In the genomic region with DNA sequence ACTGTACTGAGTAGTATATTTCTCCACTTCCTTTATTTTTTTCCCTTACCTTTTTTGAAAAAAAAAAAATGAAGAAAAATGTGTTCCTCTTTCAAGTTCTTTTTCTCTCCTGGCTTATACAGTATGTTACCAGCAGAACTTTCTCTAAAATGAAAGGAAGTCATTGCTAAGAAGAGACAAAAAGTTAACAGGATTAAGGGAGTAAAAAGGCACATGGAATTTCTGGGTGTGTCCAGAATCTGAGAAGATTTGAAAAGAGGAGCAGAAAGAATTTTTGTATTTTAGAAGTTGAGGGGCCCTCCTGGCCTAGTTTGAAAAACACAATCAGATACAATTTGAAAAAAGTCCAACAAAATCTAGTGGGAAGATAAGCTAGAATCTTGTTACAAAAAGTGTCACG, we compare ENCODE assay signal across 17 cellular contexts. TPM values are rescaled to one million over a fixed set of nuclear protein-coding genes. Genes with fewer than 3 reads are reported as not detected.
"Had no signal": no experiment of that assay in that cellular context is flagged by ENCODE, and none has a peak within 500 bp of the region (broad histone marks: within the 10 kb centered on the region; RNA-seq: fewer than 3 reads in every experiment).

No MANE protein-coding gene starts in this region.

- H3K4me3 ChIP-seq: esophagus squamous epithelium, hepatocyte, left ventricle myocardium inferior, lower lobe of right lung, skin epidermis, thoracic aorta, transverse colon had no signal

- H3K36me3 Mint-ChIP-seq: naive thymus-derived CD8-positive, alpha-beta T cell had no signal

- H3K9me3 Mint-ChIP-seq: naive thymus-derived CD8-positive, alpha-beta T cell; stimulated activated naive B cell treated with anti-CD40 and anti-IgM and Interleukin-4, amounts not matched to agents 10 μg/mL and 1 μg/mL and 100 μg/mL, for 72 hours; stimulated activated naive CD8-positive, alpha-beta T cell treated with anti-CD3 and anti-CD28 coated beads, Interleukin-15, amount 100 ng/mL, for 72 hours had no signal

- H3K27me3 ChIP-seq: esophagus squamous epithelium, hepatocyte, transverse colon had no signal

- H3K36me3 ChIP-seq: esophagus squamous epithelium, left ventricle myocardium inferior, lower lobe of right lung, thoracic aorta, transverse colon had no signal

- H3K27ac ChIP-seq: hepatocyte, left ventricle myocardium inferior, lower lobe of right lung, skin epidermis, thoracic aorta, transverse colon had no signal

- DNase-seq: dermis blood vessel endothelial cell; esophagus squamous epithelium; head of caudate nucleus; kidney; left cardiac atrium; left ventricle myocardium inferior; lower lobe of right lung; naive thymus-derived CD8-positive, alpha-beta T cell; posterior cingulate gyrus; stimulated activated CD4-positive, alpha-beta T cell treated with anti-CD3 and anti-CD28 coated beads, Interleukin-2, amount 100 ng/mL, for 24 hours; stimulated activated CD4-positive, alpha-beta T cell treated with anti-CD3 and anti-CD28 coated beads, Interleukin-4, amount 100 ng/mL, for 4 hours; stimulated activated naive B cell treated with anti-CD40 and anti-IgM and Interleukin-4, amounts not matched to agents 10 μg/mL and 1 μg/mL and 100 μg/mL, for 72 hours; stimulated activated naive CD8-positive, alpha-beta T cell treated with anti-CD3 and anti-CD28 coated beads, Interleukin-15, amount 100 ng/mL, for 72 hours; transverse colon had no signal

- H3K4me1 ChIP-seq: lower lobe of right lung had no signal

- H3K9me3 ChIP-seq: esophagus squamous epithelium, left ventricle myocardium inferior, lower lobe of right lung, thoracic aorta, transverse colon had no signal

- H3K27ac Mint-ChIP-seq: naive thymus-derived CD8-positive, alpha-beta T cell; stimulated activated naive B cell treated with anti-CD40 and anti-IgM and Interleukin-4, amounts not matched to agents 10 μg/mL and 1 μg/mL and 100 μg/mL, for 72 hours had no signal

- H3K27me3 Mint-ChIP-seq: naive thymus-derived CD8-positive, alpha-beta T cell; stimulated activated naive B cell treated with anti-CD40 and anti-IgM and Interleukin-4, amounts not matched to agents 10 μg/mL and 1 μg/mL and 100 μg/mL, for 72 hours; stimulated activated naive CD8-positive, alpha-beta T cell treated with anti-CD3 and anti-CD28 coated beads, Interleukin-15, amount 100 ng/mL, for 72 hours had no signal

- H3K4me3 Mint-ChIP-seq: naive thymus-derived CD8-positive, alpha-beta T cell; stimulated activated naive B cell treated with anti-CD40 and anti-IgM and Interleukin-4, amounts not matched to agents 10 μg/mL and 1 μg/mL and 100 μg/mL, for 72 hours; stimulated activated naive CD8-positive, alpha-beta T cell treated with anti-CD3 and anti-CD28 coated beads, Interleukin-15, amount 100 ng/mL, for 72 hours had no signal

RNA-seq across cellular contexts. Expression of gene KCNRG, which starts 39.4 kb away (rescaled TPM):
- total RNA-seq: left ventricle myocardium inferior had no signal
